ENCODE assay signal across 8 cellular contexts in the genomic region with DNA sequence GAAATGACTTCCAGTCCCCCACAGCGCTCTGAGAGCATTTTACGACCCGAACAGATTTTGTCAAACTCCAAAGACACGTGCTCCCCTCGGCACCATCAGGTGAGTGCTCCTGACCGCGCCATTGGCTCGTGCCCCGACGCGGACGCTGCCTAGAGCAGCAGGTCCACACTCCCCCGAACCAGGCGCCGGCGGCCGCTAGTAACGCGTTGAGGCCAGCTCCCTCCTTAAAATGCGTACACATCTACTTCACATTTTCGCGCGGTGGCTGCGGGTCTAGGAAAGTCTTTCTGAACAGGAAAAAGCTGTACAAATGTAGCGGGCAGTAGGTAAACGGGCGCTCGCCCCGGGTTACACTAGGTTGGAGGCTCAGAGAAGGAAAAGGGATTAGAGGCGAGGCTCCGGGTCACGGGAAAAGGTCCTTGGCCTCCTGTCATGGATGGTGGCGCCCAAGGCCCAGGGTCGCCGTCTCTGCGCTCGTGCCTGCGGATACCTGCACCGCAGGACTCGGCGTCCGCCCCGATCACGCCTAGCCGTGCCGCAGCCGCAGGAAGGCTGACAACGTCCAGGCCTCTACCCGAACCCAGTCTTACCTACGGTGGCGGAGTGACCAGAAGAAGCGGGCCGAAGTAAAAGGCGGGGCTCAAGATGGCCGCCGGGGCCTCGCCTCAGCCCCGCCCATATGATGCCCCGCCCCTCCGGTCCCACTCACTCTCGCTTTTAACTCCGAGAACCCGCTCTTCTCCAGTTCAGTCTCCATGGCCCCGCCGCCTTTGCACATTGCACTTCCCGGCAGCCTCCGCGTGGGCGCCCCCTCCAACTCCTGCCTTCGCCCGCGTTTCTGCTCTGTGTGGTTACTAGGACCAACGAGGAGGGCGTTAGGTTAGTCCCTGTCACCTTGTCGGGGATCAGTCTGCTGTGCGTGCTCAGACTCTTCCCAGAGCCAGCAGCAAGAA. TPM values are rescaled to one million over a fixed set of nuclear protein-coding genes. Genes with fewer than 3 reads are reported as not detected.
A peak's percentile ranks its signal among the peaks of the same experiment; 100 is the strongest.
DNase-seq lines count a peak whose midpoint lies in the region; ATAC-seq and TF ChIP-seq lines count a peak whose summit lies in the region.

Gene ESD, minus strand, starts transcription at position 647 of the 953 bp plus-strand sequence. CDS start 5,748 bp downstream, outside the sequence.

- peak within 1 kb of the TSS; percentile 91 for H3K4me3 ChIP-seq in brain microvascular endothelial cell (ENCODE audit: low read depth, low read length)
- peak within 1 kb of the TSS; percentile 90 for H3K4me3 ChIP-seq in iPS-15b (ENCODE audit: low read depth, low read length)
- H3K4me3 ChIP-seq in skeletal muscle satellite cell (ENCODE audit: low read length) = peak within 1 kb of the TSS; percentile 85

- ATAC-seq in GM18519 (IDR thresholded peaks at IDR 0.05; ENCODE audit: low FRiP score, unreplicated experiment) (peak; percentile 77), HG03060 (IDR thresholded peaks at IDR 0.05; ENCODE audit: low read depth, unreplicated experiment) (peak; percentile 64)

- H3K4me2 ChIP-seq in skeletal muscle satellite cell (ENCODE audit: low read length) = peak within 1 kb of the TSS; percentile 78

- TF ChIP-seq CTCF in 22Rv1 (IDR thresholded peaks at IDR 0.05) (no peak), brain microvascular endothelial cell (IDR thresholded peaks at IDR 0.05; ENCODE audit: low read depth, low read length, missing control alignments) (no peak)

- H3K27ac ChIP-seq in 22Rv1 (peak within 1 kb of the TSS; percentile 86), brain microvascular endothelial cell (peak within 1 kb of the TSS; percentile 84)

- H3K36me3 ChIP-seq in brain microvascular endothelial cell (replicated peaks) = no peaks in the 10 kb centered on the region
- no peaks in the 10 kb centered on the region for H3K36me3 ChIP-seq in iPS-15b (ENCODE audit: control insufficient read depth, insufficient read depth, low read length)
- H3K36me3 ChIP-seq in skeletal muscle satellite cell (ENCODE audit: insufficient read depth, low read length) = no peaks in the 10 kb centered on the region

- in situ Hi-C loops in brain microvascular endothelial cell (cut with HindIII; ENCODE audit: low pct_ligation_motif_present, low sequenced_read_pairs) = no loop called here

- DNase-seq in NCI-H2107 (lab: John Stamatoyannopoulos, UW) (peak; percentile 80), UCSD-AML1 (lab: John Stamatoyannopoulos, UW; ENCODE audit: unreplicated experiment) (peak; percentile 90), brain microvascular endothelial cell (peak; percentile 93)

- no peaks in the 10 kb centered on the region for H3K27me3 ChIP-seq in brain microvascular endothelial cell (replicated peaks)
- no peaks in the 10 kb centered on the region for H3K27me3 ChIP-seq in iPS-15b (ENCODE audit: control insufficient read depth, insufficient read depth, low read length)
- H3K27me3 ChIP-seq in skeletal muscle satellite cell (ENCODE audit: control insufficient read depth, insufficient read depth, low read length) = no peaks in the 10 kb centered on the region

- H3K9me3 ChIP-seq in iPS-15b (ENCODE audit: control insufficient read depth, insufficient read depth, low read length) = no peaks in the 10 kb centered on the region
- H3K9me3 ChIP-seq in skeletal muscle satellite cell (replicated peaks; ENCODE audit: low read length) = no peaks in the 10 kb centered on the region

- H3K9ac ChIP-seq in iPS-15b (ENCODE audit: low read depth, low read length) (peak within 1 kb of the TSS; percentile 92), skeletal muscle satellite cell (ENCODE audit: low read depth, low read length) (peak within 1 kb of the TSS; percentile 96)

- peaks cover 12% of the 10 kb centered on the region for H3K4me1 ChIP-seq in iPS-15b (ENCODE audit: control insufficient read depth, insufficient read depth, low read length)
- H3K4me1 ChIP-seq in skeletal muscle satellite cell (ENCODE audit: control insufficient read depth, insufficient read depth, low read length) = peaks cover 34% of the 10 kb centered on the region

RNA-seq across cellular contexts. Expression of gene ESD, which starts in this region (rescaled TPM):
- total RNA-seq in skeletal muscle satellite cell (2012; rRNA removed) = 139 and 150 TPM in 2 replicates

Comparison
In these comparisons a context has a peak if more than half of its experiments do, and no peak if none do; other contexts are left out.
1. Peak in every context shown above with its lines: DNase-seq, ATAC-seq, H3K4me3 ChIP-seq and H3K27ac ChIP-seq.